In the genomic region with DNA sequence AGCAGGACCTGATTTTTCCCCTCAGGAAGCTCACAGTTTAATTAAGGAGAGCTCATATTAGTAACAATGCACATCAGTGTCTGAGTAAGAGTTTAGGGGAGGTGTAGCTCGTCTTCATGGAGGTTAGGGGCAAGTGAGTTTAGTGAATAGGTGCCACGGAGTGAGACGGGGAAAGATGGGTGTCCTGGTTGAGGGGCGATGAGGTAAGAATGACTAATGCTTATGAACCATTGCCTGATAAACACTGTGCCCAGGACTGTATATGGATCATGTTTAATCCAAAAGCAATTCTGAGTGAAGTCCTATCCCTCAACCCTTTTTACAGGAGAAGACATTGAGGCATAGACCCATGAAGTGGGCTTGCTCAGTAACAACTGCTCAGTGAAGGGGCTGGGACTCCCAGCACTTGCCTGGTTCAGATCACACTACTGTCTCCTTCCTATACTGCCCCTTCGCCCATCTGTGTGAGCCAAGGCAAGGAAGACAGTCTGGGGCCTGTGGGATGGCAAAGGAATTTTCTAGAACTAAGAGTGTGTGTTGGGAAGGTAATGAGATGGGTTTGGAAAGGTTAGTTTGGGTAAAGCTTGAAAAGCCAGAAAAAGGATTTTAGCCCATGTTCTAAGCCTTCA, we compare ENCODE assay signal across 15 cellular contexts.
DNase-seq lines count a peak whose midpoint lies in the region; ATAC-seq and TF ChIP-seq lines count a peak whose summit lies in the region.
"Had no signal": no experiment of that assay in that cellular context is flagged by ENCODE, and none has a peak within 500 bp of the region (broad histone marks: within the 10 kb centered on the region; RNA-seq: fewer than 3 reads in every experiment).

No MANE protein-coding gene starts in this region.

- in situ Hi-C loops in ACHN (cut with HindIII; ENCODE audit: low pct_ligation_motif_present, low pct_unique_long_range_greater_than_20kb, low sequenced_read_pairs): no loop called here
- in situ Hi-C loops in mammary epithelial cell (cut with MboI; ENCODE audit: low sequenced_read_pairs in 2 of 2): loop anchor here in 1 of 2 donors (5.0 kb wide), 1 partner anchor 80 kb away; no protein-coding TSS in a partner anchor

- peak overlapping the region; percentile 83 for H2AK5ac ChIP-seq in mesenchymal stem cell (ENCODE audit: low read length, severe bottlenecking)

- no peak overlapping the region for H4K8ac ChIP-seq in mesenchymal stem cell (ENCODE audit: low read length)

- H2BK5ac ChIP-seq in mesenchymal stem cell (ENCODE audit: low read depth, low read length, poor library complexity, severe bottlenecking): peak overlapping the region; percentile 22

- BruUV-seq in mammary epithelial cell (replicated peaks; lab: Mats Ljungman, UMichigan): no TSS peak

- TF ChIP-seq CTCF in mammary epithelial cell (conservative IDR thresholded peaks at IDR 0.05 in 1 of 2, IDR thresholded peaks at IDR 0.05 in 1 of 2; ENCODE audit: extremely low read depth in 1 of 2, insufficient read depth in 1 of 2, low read depth in 1 of 2, low read length in 2 of 2): no peak

- intact Hi-C loops in mammary epithelial cell (cut with micrococcal nuclease): loop anchor here (1.0 kb wide), 1 partner anchor 48 kb away; no protein-coding TSS in a partner anchor

- H2AFZ ChIP-seq in mammary epithelial cell (ENCODE audit: low read depth, low read length) (peak overlapping the region; percentile 39), mesenchymal stem cell (ENCODE audit: low read depth, low read length) (no peak overlapping the region)

- no peak overlapping the region for H2BK15ac ChIP-seq in mesenchymal stem cell (ENCODE audit: low read depth, poor library complexity, severe bottlenecking)

- H3K9me3 ChIP-seq in mammary epithelial cell (replicated peaks; ENCODE audit: insufficient read depth, low read length): no peaks in the 10 kb centered on the region
- H3K9me3 ChIP-seq in mesenchymal stem cell (ENCODE audit: control insufficient read depth, low read length): peaks cover 3% of the 10 kb centered on the region
- H3K9me3 ChIP-seq: suprapubic skin had no signal

- H2BK120ac ChIP-seq in mesenchymal stem cell (ENCODE audit: low read depth, low read length): no peak overlapping the region

- H3K79me1 ChIP-seq in mesenchymal stem cell (replicated peaks; ENCODE audit: low read length, poor library complexity, severe bottlenecking): no peaks in the 10 kb centered on the region

- H3K27me3 ChIP-seq in mammary epithelial cell (ENCODE audit: insufficient read depth, low read length) (no peaks in the 10 kb centered on the region), mesenchymal stem cell (ENCODE audit: control insufficient read depth in 1 of 2, insufficient read depth in 1 of 2, low read length in 2 of 2) (no peaks in the 10 kb centered on the region)
- H3K27me3 ChIP-seq: suprapubic skin had no signal

- H4K91ac ChIP-seq in mesenchymal stem cell (ENCODE audit: low read length): no peak overlapping the region

- no peak overlapping the region for H2BK12ac ChIP-seq in mesenchymal stem cell (ENCODE audit: low read length in 2 of 2)

- no peak overlapping the region for H3K9ac ChIP-seq in mammary epithelial cell (ENCODE audit: insufficient read depth, low read length)
- H3K9ac ChIP-seq in mesenchymal stem cell (ENCODE audit: low read length): no peak overlapping the region

- H3K79me2 ChIP-seq in mammary epithelial cell (ENCODE audit: insufficient read depth, low read length): no peaks in the 10 kb centered on the region

- DNase-seq in ACHN: peak; percentile 33
- DNase-seq in HT1080 (ENCODE audit: low read depth): peak; percentile 36
- DNase-seq in mammary epithelial cell: peak; percentile 50
- no peak for DNase-seq in mesenchymal stem cell
- no peak for DNase-seq in OCI-M2 (lab: John Stamatoyannopoulos, UW; ENCODE audit: unreplicated experiment)
- DNase-seq: activated CD4-positive, CD25-positive, alpha-beta regulatory T cell treated with anti-CD3 and anti-CD28 coated beads, Interleukin-2, amount 50 U/mL, for 72 hours; activated naive CD4-positive, alpha-beta T cell treated with anti-CD3 and anti-CD28 coated beads, Interleukin-2, amount 10 ng/mL, durations not matched to agents 7 days and 5 days; activated T-cell treated with anti-CD3 and anti-CD28 coated beads, Interleukin-2, amount 50 U/mL, for 4 hours; aorta; GOT3; naive thymus-derived CD8-positive, alpha-beta T cell had no signal

- peaks cover 14% of the 10 kb centered on the region for H3K4me1 ChIP-seq in mammary epithelial cell (ENCODE audit: insufficient read depth, low read length)
- peaks cover 6% of the 10 kb centered on the region for H3K4me1 ChIP-seq in mesenchymal stem cell (ENCODE audit: control insufficient read depth, insufficient read depth, low read depth, low read length)
- H3K4me1 ChIP-seq: suprapubic skin had no signal

- ATAC-seq in GM21786 (IDR thresholded peaks at IDR 0.05; ENCODE audit: unreplicated experiment): no peak
- no peak for ATAC-seq in GM21447 (IDR thresholded peaks at IDR 0.05; ENCODE audit: unreplicated experiment)
- no peak for ATAC-seq in GM18498 (IDR thresholded peaks at IDR 0.05; ENCODE audit: unreplicated experiment)
- ATAC-seq: activated T-cell treated with anti-CD3 and anti-CD28 coated beads, Interleukin-2, amount 50 U/mL, for 4 hours; naive thymus-derived CD8-positive, alpha-beta T cell had no signal

- CTCF ChIA-PET in mammary epithelial cell (lab: Charles Lee; ENCODE audit: low non-redundant PET): interaction anchor here (0.6 kb wide), 1 partner anchor 736 kb away, joined by 3 read pairs; no protein-coding TSS in a partner anchor

- H3K4me2 ChIP-seq in mammary epithelial cell (ENCODE audit: insufficient read depth, low read depth, low read length) (peak overlapping the region; percentile 51), mesenchymal stem cell (ENCODE audit: low read length, poor library complexity, severe bottlenecking) (no peak overlapping the region)

- H3K23ac ChIP-seq in mesenchymal stem cell (ENCODE audit: low read length in 2 of 2): no peak overlapping the region

- H4K20me1 ChIP-seq in mammary epithelial cell (ENCODE audit: insufficient read depth, low read length): no peaks in the 10 kb centered on the region

- H3K18ac ChIP-seq in mesenchymal stem cell (ENCODE audit: low read depth in 1 of 2, low read length in 2 of 2): no peak overlapping the region

- dilution Hi-C loops in mammary epithelial cell (cut with HindIII; ENCODE audit: low sequenced_read_pairs): no loop called here

- no peak overlapping the region for H3K4ac ChIP-seq in mesenchymal stem cell (ENCODE audit: low read depth in 1 of 2, low read length in 2 of 2)

- H3K27ac ChIP-seq in mammary epithelial cell (ENCODE audit: insufficient read depth, low read depth, low read length): peak overlapping the region; percentile 14
- H3K27ac ChIP-seq in mesenchymal stem cell (ENCODE audit: low read length, poor library complexity, severe bottlenecking): peak overlapping the region; percentile 60
- H3K27ac ChIP-seq: suprapubic skin had no signal

- H3K36me3 ChIP-seq in mammary epithelial cell (ENCODE audit: insufficient read depth, low read length) (no peaks in the 10 kb centered on the region), mesenchymal stem cell (ENCODE audit: control insufficient read depth in 1 of 2, insufficient read depth in 2 of 2, low read depth in 1 of 2, low read length in 2 of 2) (no peaks in the 10 kb centered on the region)
- H3K36me3 ChIP-seq: suprapubic skin had no signal

- WGBS in mammary epithelial cell (ENCODE audit: low coverage, missing lambda C conversion rate): 19% methylated on average over 5 of the region's 5 CpGs
- 67% methylated on average over 4 of the region's 5 CpGs for WGBS in mesenchymal stem cell

- H3K4me3 ChIP-seq in mammary epithelial cell (replicated peaks in 1 of 3; ENCODE audit: insufficient read depth in 1 of 3, low read depth in 2 of 3, low read length in 3 of 3) (no peak overlapping the region), mesenchymal stem cell (ENCODE audit: insufficient read depth in 1 of 2, low read depth in 1 of 2, low read length in 2 of 2) (no peak overlapping the region)
- H3K4me3 ChIP-seq: suprapubic skin had no signal

- H3K14ac ChIP-seq in mesenchymal stem cell (ENCODE audit: low read length in 2 of 2): no peak overlapping the region

Comparison
In these comparisons a context has a peak if more than half of its experiments do, and no peak if none do; other contexts are left out.
1. DNase-seq: peak in ACHN (single experiment), HT1080 (single experiment) and mammary epithelial cell (single experiment); none in mesenchymal stem cell (single experiment) and OCI-M2 (single experiment).